In genomic region chr17:81043319-81043724, GRCh38 we compare ENCODE assay signal across 1 cellular context.
A peak's percentile ranks its signal among the peaks of the same experiment; 100 is the strongest.
TF ChIP-seq lines count a peak whose summit lies in the region.

No MANE protein-coding gene starts in this region.

TF ChIP-seq in HepG2, 621 proteins besides CTCF, POLR2A, EP300 and RAD21 (continues in another document):
- peak; percentile 14; the same call in 1 of the 2 replicates for TF ChIP-seq ZNF274 (CRISPR knock-in tag; IDR thresholded peaks at IDR 0.05)
- 0 out of 2 replicates have a peak, but pooled peaks have one; percentile 50 for TF ChIP-seq ZBTB37 (CRISPR knock-in tag; IDR thresholded peaks at IDR 0.05)
- TF ChIP-seq TRIM22 (IDR thresholded peaks at IDR 0.05) = no peak
- TF ChIP-seq, protein P1, sequence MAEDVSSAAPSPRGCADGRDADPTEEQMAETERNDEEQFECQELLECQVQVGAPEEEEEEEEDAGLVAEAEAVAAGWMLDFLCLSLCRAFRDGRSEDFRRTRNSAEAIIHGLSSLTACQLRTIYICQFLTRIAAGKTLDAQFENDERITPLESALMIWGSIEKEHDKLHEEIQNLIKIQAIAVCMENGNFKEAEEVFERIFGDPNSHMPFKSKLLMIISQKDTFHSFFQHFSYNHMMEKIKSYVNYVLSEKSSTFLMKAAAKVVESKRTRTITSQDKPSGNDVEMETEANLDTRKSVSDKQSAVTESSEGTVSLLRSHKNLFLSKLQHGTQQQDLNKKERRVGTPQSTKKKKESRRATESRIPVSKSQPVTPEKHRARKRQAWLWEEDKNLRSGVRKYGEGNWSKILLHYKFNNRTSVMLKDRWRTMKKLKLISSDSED (CRISPR knock-in tag; IDR thresholded peaks at IDR 0.05) = no peak
- no peak for TF ChIP-seq DPF2 (CRISPR knock-in tag; IDR thresholded peaks at IDR 0.05; ENCODE audit: borderline replicate concordance, low read depth)
- 0 out of 2 replicates have a peak, but pooled peaks have one; percentile 8 for TF ChIP-seq ZNF710 (CRISPR knock-in tag; IDR thresholded peaks at IDR 0.05; ENCODE audit: borderline replicate concordance)
- 0 out of 2 replicates have a peak, but pooled peaks have one; percentile 4 for TF ChIP-seq ZBTB38 (CRISPR knock-in tag; IDR thresholded peaks at IDR 0.05)
- 0 out of 2 replicates have a peak, but pooled peaks have one; percentile 26 for TF ChIP-seq ZNF567 (CRISPR knock-in tag; IDR thresholded peaks at IDR 0.05; ENCODE audit: borderline replicate concordance)
- 0 out of 2 replicates have a peak, but pooled peaks have one; percentile 61 for TF ChIP-seq ZNF350 (CRISPR knock-in tag; IDR thresholded peaks at IDR 0.05; ENCODE audit: borderline replicate concordance, low read depth)
- TF ChIP-seq, protein P2, sequence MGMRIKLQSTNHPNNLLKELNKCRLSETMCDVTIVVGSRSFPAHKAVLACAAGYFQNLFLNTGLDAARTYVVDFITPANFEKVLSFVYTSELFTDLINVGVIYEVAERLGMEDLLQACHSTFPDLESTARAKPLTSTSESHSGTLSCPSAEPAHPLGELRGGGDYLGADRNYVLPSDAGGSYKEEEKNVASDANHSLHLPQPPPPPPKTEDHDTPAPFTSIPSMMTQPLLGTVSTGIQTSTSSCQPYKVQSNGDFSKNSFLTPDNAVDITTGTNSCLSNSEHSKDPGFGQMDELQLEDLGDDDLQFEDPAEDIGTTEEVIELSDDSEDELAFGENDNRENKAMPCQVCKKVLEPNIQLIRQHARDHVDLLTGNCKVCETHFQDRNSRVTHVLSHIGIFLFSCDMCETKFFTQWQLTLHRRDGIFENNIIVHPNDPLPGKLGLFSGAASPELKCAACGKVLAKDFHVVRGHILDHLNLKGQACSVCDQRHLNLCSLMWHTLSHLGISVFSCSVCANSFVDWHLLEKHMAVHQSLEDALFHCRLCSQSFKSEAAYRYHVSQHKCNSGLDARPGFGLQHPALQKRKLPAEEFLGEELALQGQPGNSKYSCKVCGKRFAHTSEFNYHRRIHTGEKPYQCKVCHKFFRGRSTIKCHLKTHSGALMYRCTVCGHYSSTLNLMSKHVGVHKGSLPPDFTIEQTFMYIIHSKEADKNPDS (CRISPR knock-in tag; IDR thresholded peaks at IDR 0.05) = 0 out of 2 replicates have a peak, but pooled peaks have one; percentile 65
- TF ChIP-seq STAG1 (CRISPR knock-in tag; IDR thresholded peaks at IDR 0.05) = no peak
- TF ChIP-seq, protein P3, sequence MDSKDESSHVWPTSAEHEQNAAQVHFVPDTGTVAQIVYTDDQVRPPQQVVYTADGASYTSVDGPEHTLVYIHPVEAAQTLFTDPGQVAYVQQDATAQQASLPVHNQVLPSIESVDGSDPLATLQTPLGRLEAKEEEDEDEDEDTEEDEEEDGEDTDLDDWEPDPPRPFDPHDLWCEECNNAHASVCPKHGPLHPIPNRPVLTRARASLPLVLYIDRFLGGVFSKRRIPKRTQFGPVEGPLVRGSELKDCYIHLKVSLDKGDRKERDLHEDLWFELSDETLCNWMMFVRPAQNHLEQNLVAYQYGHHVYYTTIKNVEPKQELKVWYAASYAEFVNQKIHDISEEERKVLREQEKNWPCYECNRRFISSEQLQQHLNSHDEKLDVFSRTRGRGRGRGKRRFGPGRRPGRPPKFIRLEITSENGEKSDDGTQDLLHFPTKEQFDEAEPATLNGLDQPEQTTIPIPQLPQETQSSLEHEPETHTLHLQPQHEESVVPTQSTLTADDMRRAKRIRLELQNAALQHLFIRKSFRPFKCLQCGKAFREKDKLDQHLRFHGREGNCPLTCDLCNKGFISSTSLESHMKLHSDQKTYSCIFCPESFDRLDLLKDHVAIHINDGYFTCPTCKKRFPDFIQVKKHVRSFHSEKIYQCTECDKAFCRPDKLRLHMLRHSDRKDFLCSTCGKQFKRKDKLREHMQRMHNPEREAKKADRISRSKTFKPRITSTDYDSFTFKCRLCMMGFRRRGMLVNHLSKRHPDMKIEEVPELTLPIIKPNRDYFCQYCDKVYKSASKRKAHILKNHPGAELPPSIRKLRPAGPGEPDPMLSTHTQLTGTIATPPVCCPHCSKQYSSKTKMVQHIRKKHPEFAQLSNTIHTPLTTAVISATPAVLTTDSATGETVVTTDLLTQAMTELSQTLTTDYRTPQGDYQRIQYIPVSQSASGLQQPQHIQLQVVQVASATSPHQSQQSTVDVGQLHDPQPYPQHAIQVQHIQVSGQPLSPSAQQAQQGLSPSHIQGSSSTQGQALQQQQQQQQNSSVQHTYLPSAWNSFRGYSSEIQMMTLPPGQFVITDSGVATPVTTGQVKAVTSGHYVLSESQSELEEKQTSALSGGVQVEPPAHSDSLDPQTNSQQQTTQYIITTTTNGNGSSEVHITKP (CRISPR knock-in tag; IDR thresholded peaks at IDR 0.05; ENCODE audit: low read depth) = 0 out of 2 replicates have a peak, but pooled peaks have one; percentile 8
- TF ChIP-seq, protein P4, sequence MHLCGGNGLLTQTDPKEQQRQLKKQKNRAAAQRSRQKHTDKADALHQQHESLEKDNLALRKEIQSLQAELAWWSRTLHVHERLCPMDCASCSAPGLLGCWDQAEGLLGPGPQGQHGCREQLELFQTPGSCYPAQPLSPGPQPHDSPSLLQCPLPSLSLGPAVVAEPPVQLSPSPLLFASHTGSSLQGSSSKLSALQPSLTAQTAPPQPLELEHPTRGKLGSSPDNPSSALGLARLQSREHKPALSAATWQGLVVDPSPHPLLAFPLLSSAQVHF (CRISPR knock-in tag; IDR thresholded peaks at IDR 0.05) = no peak
- TF ChIP-seq, protein P5, sequence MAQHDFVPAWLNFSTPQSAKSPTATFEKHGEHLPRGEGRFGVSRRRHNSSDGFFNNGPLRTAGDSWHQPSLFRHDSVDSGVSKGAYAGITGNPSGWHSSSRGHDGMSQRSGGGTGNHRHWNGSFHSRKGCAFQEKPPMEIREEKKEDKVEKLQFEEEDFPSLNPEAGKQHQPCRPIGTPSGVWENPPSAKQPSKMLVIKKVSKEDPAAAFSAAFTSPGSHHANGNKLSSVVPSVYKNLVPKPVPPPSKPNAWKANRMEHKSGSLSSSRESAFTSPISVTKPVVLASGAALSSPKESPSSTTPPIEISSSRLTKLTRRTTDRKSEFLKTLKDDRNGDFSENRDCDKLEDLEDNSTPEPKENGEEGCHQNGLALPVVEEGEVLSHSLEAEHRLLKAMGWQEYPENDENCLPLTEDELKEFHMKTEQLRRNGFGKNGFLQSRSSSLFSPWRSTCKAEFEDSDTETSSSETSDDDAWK (CRISPR knock-in tag; IDR thresholded peaks at IDR 0.05) = no peak
- TF ChIP-seq, protein P6, sequence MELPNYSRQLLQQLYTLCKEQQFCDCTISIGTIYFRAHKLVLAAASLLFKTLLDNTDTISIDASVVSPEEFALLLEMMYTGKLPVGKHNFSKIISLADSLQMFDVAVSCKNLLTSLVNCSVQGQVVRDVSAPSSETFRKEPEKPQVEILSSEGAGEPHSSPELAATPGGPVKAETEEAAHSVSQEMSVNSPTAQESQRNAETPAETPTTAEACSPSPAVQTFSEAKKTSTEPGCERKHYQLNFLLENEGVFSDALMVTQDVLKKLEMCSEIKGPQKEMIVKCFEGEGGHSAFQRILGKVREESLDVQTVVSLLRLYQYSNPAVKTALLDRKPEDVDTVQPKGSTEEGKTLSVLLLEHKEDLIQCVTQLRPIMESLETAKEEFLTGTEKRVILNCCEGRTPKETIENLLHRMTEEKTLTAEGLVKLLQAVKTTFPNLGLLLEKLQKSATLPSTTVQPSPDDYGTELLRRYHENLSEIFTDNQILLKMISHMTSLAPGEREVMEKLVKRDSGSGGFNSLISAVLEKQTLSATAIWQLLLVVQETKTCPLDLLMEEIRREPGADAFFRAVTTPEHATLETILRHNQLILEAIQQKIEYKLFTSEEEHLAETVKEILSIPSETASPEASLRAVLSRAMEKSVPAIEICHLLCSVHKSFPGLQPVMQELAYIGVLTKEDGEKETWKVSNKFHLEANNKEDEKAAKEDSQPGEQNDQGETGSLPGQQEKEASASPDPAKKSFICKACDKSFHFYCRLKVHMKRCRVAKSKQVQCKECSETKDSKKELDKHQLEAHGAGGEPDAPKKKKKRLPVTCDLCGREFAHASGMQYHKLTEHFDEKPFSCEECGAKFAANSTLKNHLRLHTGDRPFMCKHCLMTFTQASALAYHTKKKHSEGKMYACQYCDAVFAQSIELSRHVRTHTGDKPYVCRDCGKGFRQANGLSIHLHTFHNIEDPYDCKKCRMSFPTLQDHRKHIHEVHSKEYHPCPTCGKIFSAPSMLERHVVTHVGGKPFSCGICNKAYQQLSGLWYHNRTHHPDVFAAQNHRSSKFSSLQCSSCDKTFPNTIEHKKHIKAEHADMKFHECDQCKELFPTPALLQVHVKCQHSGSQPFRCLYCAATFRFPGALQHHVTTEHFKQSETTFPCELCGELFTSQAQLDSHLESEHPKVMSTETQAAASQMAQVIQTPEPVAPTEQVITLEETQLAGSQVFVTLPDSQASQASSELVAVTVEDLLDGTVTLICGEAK (IDR thresholded peaks at IDR 0.05) = no peak
- TF ChIP-seq, protein P6 (CRISPR knock-in tag; IDR thresholded peaks at IDR 0.05) = peak; percentile 34; the same call in 1 of the 2 replicates
- TF ChIP-seq ZNF543 (CRISPR knock-in tag; IDR thresholded peaks at IDR 0.05) = 0 out of 2 replicates have a peak, but pooled peaks have one; percentile 14
- no peak for TF ChIP-seq KLF6 (CRISPR knock-in tag; IDR thresholded peaks at IDR 0.05)
- peak; percentile 50 for TF ChIP-seq IKZF4 (CRISPR knock-in tag; IDR thresholded peaks at IDR 0.05; ENCODE audit: borderline replicate concordance, low read depth, not compliant biosample characterization)
- peak; percentile 79; the same call in 1 of the 2 replicates for TF ChIP-seq ZFY (CRISPR knock-in tag; IDR thresholded peaks at IDR 0.05)
